ENCODE assay signal across 8 cellular contexts in genomic region chr13:51803422-51804294, GRCh38. TPM values are rescaled to one million over a fixed set of nuclear protein-coding genes. Genes with fewer than 3 reads are reported as not detected.
DNase-seq lines count a peak whose midpoint lies in the region; ATAC-seq, FAIRE-seq and TF ChIP-seq lines count a peak whose summit lies in the region.

DHRS12 (minus strand) TSS chr13:51804163; CDS start chr13:51799659, 4,504 bp downstream.

- FAIRE-seq in urothelium cell line (lab: Jason Lieb, UNC), result no peak

- peak within 1 kb of the TSS; percentile 76 for H3K4me3 ChIP-seq in GM12875 (ENCODE audit: low read depth, low read length)

- peak; percentile 69 for DNase-seq in NCI-H1092 treated with DMSO at 0.1 percent for 48 hours (lab: John Stamatoyannopoulos, UW)
- DNase-seq in T-helper 1 cell, result peak; percentile 75 to 92 (median 84)
- peak; percentile 35 to 97 (median 84) for DNase-seq in amygdala (lab: John Stamatoyannopoulos, UW)
- DNase-seq in left ventricle myocardium superior, result peak; percentile 96
- peak; percentile 92 for DNase-seq in putamen (ENCODE audit: low spot score)
- peak; percentile 90 for DNase-seq in urothelium cell line (ENCODE audit: low spot score)

- 0 out of 2 replicates have a peak, but pooled peaks have one; percentile 5 for TF ChIP-seq CTCF in GM12875 (IDR thresholded peaks at IDR 0.05; ENCODE audit: borderline replicate concordance, insufficient read depth, low read depth, low read length)

- intact Hi-C loops in left ventricle myocardium superior (cut with micrococcal nuclease), result no loop called here

- peak; percentile 89 for ATAC-seq in HG02588 (IDR thresholded peaks at IDR 0.05; ENCODE audit: unreplicated experiment)
- ATAC-seq in left ventricle myocardium superior, result peak; percentile 88

RNA-seq across cellular contexts. Expression of gene DHRS12, which starts in this region (rescaled TPM):
- total RNA-seq in left ventricle myocardium superior, result 11.6 TPM

Comparison
In these comparisons a context has a peak if more than half of its experiments do, and no peak if none do; other contexts are left out.
1. Peak in every context shown above with its lines: DNase-seq, ATAC-seq and H3K4me3 ChIP-seq.